In the genomic region with DNA sequence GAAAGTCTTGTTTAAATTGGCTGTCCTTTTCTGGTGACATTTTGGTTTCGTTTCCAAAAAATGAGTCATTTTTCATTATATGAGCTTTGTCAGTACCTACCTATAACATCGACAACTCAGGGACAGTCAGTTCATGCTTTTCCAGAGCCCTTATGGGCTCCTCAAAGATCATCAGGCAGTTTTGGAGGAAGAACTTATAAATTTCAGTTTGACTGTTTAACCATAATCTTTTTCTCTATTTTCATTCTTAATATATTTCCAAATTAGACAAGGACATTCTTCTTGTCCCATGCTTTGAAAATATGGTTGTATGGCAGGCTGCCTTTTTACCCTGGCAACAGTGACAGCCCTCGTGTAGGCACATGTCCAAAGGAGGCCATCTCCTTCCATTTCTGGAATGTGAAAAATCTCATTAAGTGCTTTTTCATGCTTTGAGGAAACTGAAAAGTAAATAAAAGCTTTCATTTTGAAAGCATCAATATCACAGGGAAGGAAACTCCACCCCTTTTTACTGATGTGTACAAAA, we compare ENCODE assay signal across 9 cellular contexts. TPM values are rescaled to one million over a fixed set of nuclear protein-coding genes. Genes with fewer than 3 reads are reported as not detected.
DNase-seq lines count a peak whose midpoint lies in the region; ATAC-seq and TF ChIP-seq lines count a peak whose summit lies in the region.
"Had no signal": no experiment of that assay in that cellular context is flagged by ENCODE, and none has a peak within 500 bp of the region (broad histone marks: within the 10 kb centered on the region; RNA-seq: fewer than 3 reads in every experiment).

No MANE protein-coding gene starts in this region.

- DNase-seq in NCI-H2029 treated with DMSO at 0.1 percent for 48 hours (lab: John Stamatoyannopoulos, UW) (peak; percentile 6), prostate gland (ENCODE audit: low spot score) (peak; percentile 28), NCI-H748 treated with DMSO at 0.1 percent for 48 hours (lab: John Stamatoyannopoulos, UW) (no peak), ovary (no peak), NCI-H146 (lab: John Stamatoyannopoulos, UW) (no peak)
- DNase-seq in central memory CD8-positive, alpha-beta T cell (ENCODE audit: low spot score in 2 of 2), result no peak

- peak; percentile 62 for ATAC-seq in GM21390 (IDR thresholded peaks at IDR 0.05; ENCODE audit: unreplicated experiment)
- ATAC-seq in central memory CD8-positive, alpha-beta T cell (replicated peaks; ENCODE audit: extremely low read depth, poor library complexity, severe bottlenecking), result no peak
- ATAC-seq: pancreas had no signal

- H3K27me3 ChIP-seq in DOHH2 (ENCODE audit: control insufficient read depth, low read length) (0 out of 2 replicates have a peak, but pooled peaks cover under 1% of the 10 kb centered on the region), prostate gland (replicated peaks; ENCODE audit: insufficient read depth) (no peaks in the 10 kb centered on the region), ovary (no peaks in the 10 kb centered on the region)
- H3K27me3 ChIP-seq: pancreas had no signal

- 0 out of 2 replicates have a peak, but pooled peaks cover 6% of the 10 kb centered on the region for H3F3A ChIP-seq in DOHH2 (ENCODE audit: control insufficient read depth, insufficient read depth)

- peak overlapping the region; percentile 53 for H3K4me3 Mint-ChIP-seq in central memory CD8-positive, alpha-beta T cell

- no peak overlapping the region for H3K4me3 ChIP-seq in DOHH2 (ENCODE audit: low read length)
- no peak overlapping the region for H3K4me3 ChIP-seq in prostate gland
- no peak overlapping the region for H3K4me3 ChIP-seq in ovary
- H3K4me3 ChIP-seq: pancreas had no signal

- TF ChIP-seq CTCF in DOHH2 (IDR thresholded peaks at IDR 0.05; ENCODE audit: low read depth, low read length, poor library complexity, severe bottlenecking), result no peak
- no peak for TF ChIP-seq CTCF in prostate gland (IDR thresholded peaks at IDR 0.05)
- TF ChIP-seq CTCF in ovary (IDR thresholded peaks at IDR 0.05), result no peak

- no peaks in the 10 kb centered on the region for H3K79me2 ChIP-seq in DOHH2 (ENCODE audit: control insufficient read depth, low read length)

- H3K4me1 ChIP-seq in DOHH2 (ENCODE audit: control insufficient read depth, low read length), result peaks cover 34% of the 10 kb centered on the region
- H3K4me1 ChIP-seq in prostate gland (replicated peaks), result peaks cover 2% of the 10 kb centered on the region
- H3K4me1 ChIP-seq in ovary (ENCODE audit: insufficient read depth), result peaks cover 5% of the 10 kb centered on the region

- intact Hi-C loops in prostate gland (cut with DNase I), result no loop called here
- intact Hi-C loops in ovary (cut with DNase I), result no loop called here

- peaks cover 2% of the 10 kb centered on the region for H3K36me3 Mint-ChIP-seq in central memory CD8-positive, alpha-beta T cell (ENCODE audit: insufficient read depth)

- H3K27ac ChIP-seq in DOHH2 (ENCODE audit: low read depth, low read length) (no peak overlapping the region), prostate gland (peak overlapping the region; percentile 40 to 53), ovary (peak overlapping the region in 1 of 2 donors; percentile 65)

- no peaks in the 10 kb centered on the region for H3K36me3 ChIP-seq in DOHH2 (ENCODE audit: control insufficient read depth, low read length)
- H3K36me3 ChIP-seq in prostate gland, result no peaks in the 10 kb centered on the region
- no peaks in the 10 kb centered on the region for H3K36me3 ChIP-seq in ovary
- H3K36me3 ChIP-seq: pancreas had no signal

- H3K9me2 ChIP-seq in DOHH2 (replicated peaks; ENCODE audit: control insufficient read depth, low read length), result no peaks in the 10 kb centered on the region

- no peak for TF ChIP-seq EP300 in ovary (IDR thresholded peaks at IDR 0.05)

- H3K27me3 Mint-ChIP-seq in central memory CD8-positive, alpha-beta T cell, result no peaks in the 10 kb centered on the region

- H4K20me1 ChIP-seq in DOHH2 (ENCODE audit: control insufficient read depth, insufficient read depth, low read depth, low read length), result no peaks in the 10 kb centered on the region

- H3K27ac Mint-ChIP-seq in central memory CD8-positive, alpha-beta T cell (ENCODE audit: low read depth), result peak overlapping the region; percentile 78

- 0% methylated on average over 3 of the region's 3 CpGs for WGBS in prostate gland
- 1 to 3% (median 1%) methylated on average over 3 of the region's 3 CpGs for WGBS in ovary, 3 donors

- peak overlapping the region; percentile 33 for H3K4me2 ChIP-seq in DOHH2 (ENCODE audit: low read length)

- no peaks in the 10 kb centered on the region for H3K9me3 ChIP-seq in DOHH2 (ENCODE audit: control insufficient read depth, insufficient read depth, low read length)
- H3K9me3 ChIP-seq in prostate gland, result no peaks in the 10 kb centered on the region
- no peaks in the 10 kb centered on the region for H3K9me3 ChIP-seq in ovary
- H3K9me3 ChIP-seq: pancreas had no signal

- no peaks in the 10 kb centered on the region for H3K9me3 Mint-ChIP-seq in central memory CD8-positive, alpha-beta T cell

- peaks cover 18% of the 10 kb centered on the region for H3K4me1 Mint-ChIP-seq in central memory CD8-positive, alpha-beta T cell

- TF ChIP-seq POLR2A in prostate gland (IDR thresholded peaks at IDR 0.05) (no peak), ovary (IDR thresholded peaks at IDR 0.05) (no peak)

RNA-seq across cellular contexts. Expression of gene PROC, which starts 7.3 kb away (rescaled TPM):
- total RNA-seq in prostate gland (not detected), ovary (1 to 10 TPM in 1 of 7 donors, under 1 TPM in 1, not detected in 5; 0.51 to 1.1 TPM)
- not detected for polyA plus RNA-seq in ovary

RNA-seq across cellular contexts. Expression of gene MAP3K2, which starts 23.2 kb away (rescaled TPM):
- total RNA-seq in prostate gland (10 to 100 TPM; 61.6 to 63.8 TPM), ovary (10 to 100 TPM; 41.6 to 78.4 (median 60.4) TPM)
- 10 to 100 TPM in 1 of 2 donors, 1 to 10 TPM in 1; 7.2 to 11.5 TPM for polyA plus RNA-seq in ovary

Comparison
In these comparisons a context has a peak if more than half of its experiments do, and no peak if none do; other contexts are left out.
1. DNase-seq: peak in NCI-H2029 treated with DMSO at 0.1 percent for 48 hours (single experiment) and prostate gland (single experiment); none in central memory CD8-positive, alpha-beta T cell (0 of 2), NCI-H748 treated with DMSO at 0.1 percent for 48 hours (single experiment), ovary (0 of 5) and NCI-H146 (single experiment).